8 cellular contexts compared by ENCODE assay signal in genomic region chr4:153153339-153153851, GRCh38. TPM values are rescaled to one million over a fixed set of nuclear protein-coding genes. Genes with fewer than 3 reads are reported as not detected.
DNase-seq lines count a peak whose midpoint lies in the region; ATAC-seq, FAIRE-seq and TF ChIP-seq lines count a peak whose summit lies in the region.

No MANE protein-coding gene starts in this region.

- FAIRE-seq in endothelial cell of umbilical vein (lab: Jason Lieb, UNC): no peak

- DNase-seq in SKM-1 treated with dmso at 0.1 percent for 144 hours (lab: John Stamatoyannopoulos, UW; ENCODE audit: unreplicated experiment): peak; percentile 39
- DNase-seq in SKM-1 (lab: John Stamatoyannopoulos, UW; ENCODE audit: unreplicated experiment): no peak
- DNase-seq in NCI-H526 treated with DMSO at 0.1 percent for 48 hours (lab: John Stamatoyannopoulos, UW): peak; percentile 77
- peak; percentile 63 for DNase-seq in activated CD8-positive, alpha-beta memory T cell treated with anti-CD3 and anti-CD28 coated beads, Interleukin-2, amount 50 U/mL, for 4 hours
- peak; percentile 27 for DNase-seq in endothelial cell of umbilical vein (ENCODE audit: low read depth, low spot score)
- peak; percentile 35 to 65 for DNase-seq in stimulated activated CD8-positive, alpha-beta memory T cell treated with anti-CD3 and anti-CD28 coated beads, Interleukin-7, amount 100 ng/mL, for 4 hours (ENCODE audit: low read depth in 2 of 2)

- peak overlapping the region; percentile 84 for H2AFZ ChIP-seq in endothelial cell of umbilical vein (ENCODE audit: low read depth, low read length)

- H3K4me1 ChIP-seq in endothelial cell of umbilical vein (ENCODE audit: control insufficient read depth, extremely low read depth, insufficient read depth, low read length) (peaks cover 18% of the 10 kb centered on the region), mucosa of rectum (ENCODE audit: control insufficient read depth in 2 of 2, insufficient read depth in 2 of 2, low read length in 2 of 2) (peaks cover 6 to 12% of the 10 kb centered on the region in 2 donors)

- H3K79me2 ChIP-seq in endothelial cell of umbilical vein (ENCODE audit: control insufficient read depth, insufficient read depth, low read length): no peaks in the 10 kb centered on the region

- H3K36me3 ChIP-seq in endothelial cell of umbilical vein (ENCODE audit: control insufficient read depth in 2 of 2, extremely low read depth in 1 of 2, insufficient read depth in 2 of 2, low read length in 2 of 2) (no peaks in the 10 kb centered on the region), mucosa of rectum (ENCODE audit: control insufficient read depth in 2 of 2, insufficient read depth in 2 of 2, low read length in 2 of 2) (no peaks in the 10 kb centered on the region)

- H4K20me1 ChIP-seq in endothelial cell of umbilical vein (replicated peaks; ENCODE audit: control insufficient read depth, extremely low read depth, insufficient read depth, low read length): no peaks in the 10 kb centered on the region

- CTCF ChIA-PET in endothelial cell of umbilical vein (lab: Charles Lee): interaction anchor here (1.9 kb wide), 1 partner anchor 10 kb away, joined by 8 read pairs; no protein-coding TSS in a partner anchor

- dilution Hi-C loops in endothelial cell of umbilical vein (cut with MboI; ENCODE audit: extremely low pct_ligation_motif_present, low sequenced_read_pairs): no loop called here

- H3K4me3 ChIP-seq in endothelial cell of umbilical vein (replicated peaks in 1 of 3; ENCODE audit: insufficient read depth in 1 of 3, low read depth in 1 of 3, low read length in 3 of 3): peak overlapping the region; percentile 8 to 63 (median 50)
- peak overlapping the region; percentile 69 to 70 for H3K4me3 ChIP-seq in mucosa of rectum (ENCODE audit: low read length in 2 of 2)

- no peak for TF ChIP-seq POLR2A in endothelial cell of umbilical vein (IDR thresholded peaks at IDR 0.05; ENCODE audit: low read depth, low read length)

- no peaks in the 10 kb centered on the region for H3K9me3 ChIP-seq in endothelial cell of umbilical vein (replicated peaks; ENCODE audit: control insufficient read depth, insufficient read depth, low read length)
- no peaks in the 10 kb centered on the region for H3K9me3 ChIP-seq in mucosa of rectum (ENCODE audit: control insufficient read depth in 2 of 2, low read length in 2 of 2)

- no TSS peak for BruUV-seq in endothelial cell of umbilical vein (replicated peaks; lab: Mats Ljungman, UMichigan)

- intact Hi-C loops in endothelial cell of umbilical vein (cut with micrococcal nuclease): loop anchor here (2.0 to 5.0 kb wide), 2 partner anchors 69 to 314 kb away; partner anchors contain the start of gene TMEM131L

- H3K4me2 ChIP-seq in endothelial cell of umbilical vein (ENCODE audit: insufficient read depth, low read length): peak overlapping the region; percentile 80

- H3K9ac ChIP-seq in endothelial cell of umbilical vein (replicated peaks; ENCODE audit: extremely low read depth, insufficient read depth, low read length) (peak overlapping the region; percentile 40), mucosa of rectum (ENCODE audit: low read depth in 1 of 2, low read length in 2 of 2) (peak overlapping the region; percentile 42 to 78)

- no peaks in the 10 kb centered on the region for H3K9me1 ChIP-seq in endothelial cell of umbilical vein (replicated peaks; ENCODE audit: control insufficient read depth, extremely low read depth, insufficient read depth, low read length)

- H3K27me3 ChIP-seq in endothelial cell of umbilical vein (ENCODE audit: control insufficient read depth in 2 of 2, insufficient read depth in 2 of 2, low read length in 2 of 2) (peaks cover 17 to 31% of the 10 kb centered on the region in 2 experiments), mucosa of rectum (ENCODE audit: control insufficient read depth in 2 of 2, insufficient read depth in 2 of 2, low read length in 2 of 2) (no peaks in the 10 kb centered on the region)

- ATAC-seq in HG03045 (IDR thresholded peaks at IDR 0.05; ENCODE audit: unreplicated experiment): peak; percentile 75

- no peak for TF ChIP-seq CTCF in endothelial cell of umbilical vein (IDR thresholded peaks at IDR 0.05; ENCODE audit: extremely low read depth in 1 of 2, insufficient read depth in 1 of 2, low read depth in 1 of 2, low read length in 2 of 2)

- POLR2A ChIA-PET in endothelial cell of umbilical vein (lab: Charles Lee): no interaction called here

- H3K27ac ChIP-seq in endothelial cell of umbilical vein (ENCODE audit: insufficient read depth, low read depth, low read length): no peak overlapping the region
- H3K27ac ChIP-seq in mucosa of rectum (ENCODE audit: low read depth in 2 of 2, low read length in 2 of 2): peak overlapping the region; percentile 88

TF ChIP-seq in endothelial cell of umbilical vein, 7 proteins besides CTCF, POLR2A, EP300 and RAD21:
- TF ChIP-seq FOS (IDR thresholded peaks at IDR 0.05; ENCODE audit: borderline replicate concordance, insufficient read depth, low read length) (no peak), JUN (IDR thresholded peaks at IDR 0.05; ENCODE audit: borderline replicate concordance, insufficient read depth, insufficient read length, low read depth) (no peak), MAX (IDR thresholded peaks at IDR 0.05; ENCODE audit: insufficient read depth, insufficient read length) (no peak), EZH2 (IDR thresholded peaks at IDR 0.05; ENCODE audit: borderline replicate concordance, low read depth, low read length, severe bottlenecking) (no peak), POLR2AphosphoS5 (IDR thresholded peaks at IDR 0.05; ENCODE audit: insufficient read depth, low read depth, low read length) (no peak), MYC (IDR thresholded peaks at IDR 0.05; ENCODE audit: low read depth, low read length) (no peak), GATA2 (IDR thresholded peaks at IDR 0.05; ENCODE audit: insufficient read depth, insufficient read length, low read depth, low read length) (no peak)

RNA-seq across cellular contexts. Expression of gene TRIM2, which starts 50.8 kb away (rescaled TPM):
- total RNA-seq in endothelial cell of umbilical vein: 16.4 and 19.7 TPM in 2 replicates
- polyA plus RNA-seq in endothelial cell of umbilical vein: 6.8 TPM in 2 replicates
- 3.7 and 4.9 TPM in 2 replicates for polyA plus RNA-seq in endothelial cell of umbilical vein (2011; cell fraction: cytosol; rRNA removed)
- polyA plus RNA-seq in endothelial cell of umbilical vein (2011; cell fraction: nucleus; rRNA removed): 9.4 and 12.4 TPM in 2 replicates
- 1.9 and 4.7 TPM in 2 replicates for polyA plus RNA-seq in endothelial cell of umbilical vein (2012)
- polyA minus RNA-seq in endothelial cell of umbilical vein: 35.6 and 40.0 TPM in 2 replicates
- 7.2 TPM for polyA minus RNA-seq in endothelial cell of umbilical vein (2011; cell fraction: cytosol; rRNA and poly(A)+ RNA removed)
- 18.8 and 19.6 TPM in 2 replicates for polyA minus RNA-seq in endothelial cell of umbilical vein (2011; cell fraction: nucleus; rRNA and poly(A)+ RNA removed)
